1 cellular context compared by ENCODE assay signal in the genomic region with DNA sequence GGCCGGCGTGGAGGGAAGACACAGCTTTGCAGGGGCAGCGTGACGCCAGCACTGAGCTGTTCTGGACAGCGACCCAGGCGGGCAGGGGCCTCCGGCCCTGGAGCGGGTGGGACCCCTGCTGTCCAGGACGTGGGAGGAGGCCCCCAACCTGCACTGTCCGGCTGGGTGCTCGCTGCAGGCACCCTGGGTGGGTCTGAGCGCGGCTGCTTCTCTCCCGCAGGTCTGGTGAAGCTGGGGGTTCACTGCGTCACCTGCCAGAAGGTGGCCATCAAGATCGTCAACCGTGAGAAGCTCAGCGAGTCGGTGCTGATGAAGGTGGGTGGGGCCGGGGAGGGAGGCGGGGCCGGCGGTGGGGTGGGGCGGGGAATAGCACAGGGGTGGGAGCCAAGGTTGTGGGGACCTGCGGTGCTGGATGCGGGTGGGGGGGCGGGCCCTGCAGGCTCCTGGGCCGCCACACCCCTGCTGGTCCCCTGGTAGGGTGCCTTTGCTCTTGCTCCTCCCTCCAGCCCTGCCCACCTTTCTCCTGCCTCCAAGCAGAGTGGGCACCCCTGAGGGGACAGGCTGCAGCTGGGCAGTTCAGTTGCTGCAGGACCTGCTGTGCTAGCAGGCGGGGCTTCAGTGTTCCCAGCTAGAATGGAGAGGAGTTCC.
A peak's percentile ranks its signal among the peaks of the same experiment; 100 is the strongest.
TF ChIP-seq lines count a peak whose summit lies in the region.

No MANE protein-coding gene starts in this region.

TF ChIP-seq in K562, 482 proteins besides CTCF, POLR2A, EP300 and RAD21:
- TF ChIP-seq PCBP1 (IDR thresholded peaks at IDR 0.05; ENCODE audit: low read depth, low read length, poor library complexity, severe bottlenecking) (peak; percentile 6), HDGF (IDR thresholded peaks at IDR 0.05) (no peak), BDP1 (IDR thresholded peaks at IDR 0.05; ENCODE audit: insufficient read depth, insufficient read length) (no peak), CCNT2 (IDR thresholded peaks at IDR 0.05; ENCODE audit: borderline replicate concordance, extremely low read depth, insufficient read length, low read depth, low read length) (no peak), EHMT2 (IDR thresholded peaks at IDR 0.05) (0 out of 2 replicates have a peak, but pooled peaks have one; percentile 44)
